Comparison of ENCODE assay signal across 23 cellular contexts in the genomic region with DNA sequence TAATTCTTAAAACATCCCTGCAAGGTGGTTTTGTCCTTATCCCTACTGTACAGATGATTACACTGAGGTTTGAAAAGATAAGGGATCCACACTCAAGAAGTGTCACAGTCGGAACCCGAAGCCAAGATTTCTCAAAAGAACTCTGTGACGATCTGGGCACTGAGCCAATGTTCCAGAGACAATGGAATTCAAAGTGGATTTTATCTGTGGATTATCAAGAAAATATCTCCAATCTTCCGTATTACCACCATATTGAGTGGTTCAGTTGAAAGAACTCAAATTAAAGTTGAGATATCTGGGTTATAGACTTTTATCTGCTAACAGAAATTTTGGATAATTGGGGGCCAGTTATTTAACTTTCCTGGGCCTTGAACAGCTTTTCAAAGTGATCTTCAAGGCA.
DNase-seq lines count a peak whose midpoint lies in the region; ATAC-seq, FAIRE-seq and TF ChIP-seq lines count a peak whose summit lies in the region.
"Had no signal": no experiment of that assay in that cellular context is flagged by ENCODE, and none has a peak within 500 bp of the region (broad histone marks: within the 10 kb centered on the region; RNA-seq: fewer than 3 reads in every experiment).

No MANE protein-coding gene starts in this region.

- H3K9ac ChIP-seq in astrocyte (ENCODE audit: low read length): no peak overlapping the region
- H3K9ac ChIP-seq: BLaER1 had no signal

- CTCF ChIA-PET in HEK293 (lab: Yijun Ruan, JAX): interaction anchor here (0.8 to 1.1 kb wide), 2 partner anchors 17 to 22 kb away, joined by 4 to 5 read pairs; no protein-coding TSS in a partner anchor

- peaks cover 3% of the 10 kb centered on the region; the same call in 1 of the 2 replicates for H3K4me1 ChIP-seq in HEK293 (ENCODE audit: control insufficient read depth, insufficient read depth, low read length)
- H3K4me1 ChIP-seq in astrocyte (ENCODE audit: insufficient read depth, low read length): no peaks in the 10 kb centered on the region

- H3K36me3 Mint-ChIP-seq in astrocyte (ENCODE audit: low read depth, unreplicated experiment) (no peaks in the 10 kb centered on the region), neural crest cell (ENCODE audit: low read depth) (no peaks in the 10 kb centered on the region)
- H3K36me3 Mint-ChIP-seq: CD8-positive, alpha-beta memory T cell had no signal

- no peak overlapping the region for H3K4me2 ChIP-seq in astrocyte (ENCODE audit: low read length)
- H3K4me2 ChIP-seq: BLaER1 had no signal

- H3K27ac ChIP-seq in HEK293 (ENCODE audit: extremely low read depth, low read depth, low read length): no peak overlapping the region
- no peak overlapping the region for H3K27ac ChIP-seq in astrocyte (ENCODE audit: low read depth, low read length)
- H3K27ac ChIP-seq: BLaER1, SK-N-MC had no signal

- TF ChIP-seq CTCF in HEK293 (tag by site-specific recombination; IDR thresholded peaks at IDR 0.05) (no peak), astrocyte (IDR thresholded peaks at IDR 0.05; ENCODE audit: insufficient read depth, low read depth, low read length) (no peak), neural crest cell (conservative IDR thresholded peaks at IDR 0.05) (no peak)

- no peaks in the 10 kb centered on the region for H3K36me3 ChIP-seq in HEK293 (ENCODE audit: control insufficient read depth in 2 of 2, insufficient read depth in 1 of 2, low read length in 2 of 2)
- no peaks in the 10 kb centered on the region for H3K36me3 ChIP-seq in astrocyte (ENCODE audit: insufficient read depth, low read length)
- H3K36me3 ChIP-seq in H7 (replicated peaks; ENCODE audit: control insufficient read depth, insufficient read depth, low read length): no peaks in the 10 kb centered on the region
- H3K36me3 ChIP-seq: BLaER1 had no signal

- H3K9me3 Mint-ChIP-seq in astrocyte (ENCODE audit: unreplicated experiment) (peaks cover 4% of the 10 kb centered on the region), neural crest cell (peaks cover 2% of the 10 kb centered on the region)
- peaks cover 0 to 15% of the 10 kb centered on the region in 2 donors for H3K9me3 Mint-ChIP-seq in stimulated activated naive CD8-positive, alpha-beta T cell treated with anti-CD3 and anti-CD28 coated beads, Interleukin-15, amount 100 ng/mL, for 72 hours
- H3K9me3 Mint-ChIP-seq: HFFc6 had no signal

- no peaks in the 10 kb centered on the region for H3K9me3 ChIP-seq in HEK293 (ENCODE audit: control insufficient read depth, insufficient read depth, low read depth, low read length)
- no peaks in the 10 kb centered on the region for H3K9me3 ChIP-seq in astrocyte (ENCODE audit: insufficient read depth, low read depth, low read length)

- POLR2A ChIA-PET in HEK293 (lab: Yijun Ruan, JAX): no interaction called here

- no peaks in the 10 kb centered on the region for H3K27me3 Mint-ChIP-seq in astrocyte (ENCODE audit: low read depth, unreplicated experiment)
- H3K27me3 Mint-ChIP-seq in neural crest cell (ENCODE audit: low read depth): no peaks in the 10 kb centered on the region
- H3K27me3 Mint-ChIP-seq in stimulated activated naive CD8-positive, alpha-beta T cell treated with anti-CD3 and anti-CD28 coated beads, Interleukin-15, amount 100 ng/mL, for 72 hours: peaks cover 23% of the 10 kb centered on the region

- no peaks in the 10 kb centered on the region for H4K20me1 ChIP-seq in astrocyte (ENCODE audit: insufficient read depth, low read length)
- H4K20me1 ChIP-seq: BLaER1 had no signal

- H3K4me3 ChIP-seq in HEK293 (ENCODE audit: low read depth, low read length) (no peak overlapping the region), astrocyte (ENCODE audit: insufficient read depth, low read depth, low read length) (no peak overlapping the region), H7 (ENCODE audit: insufficient read depth, low read depth, low read length) (no peak overlapping the region)
- H3K4me3 ChIP-seq: BLaER1, SK-N-MC had no signal

- H3K4me3 Mint-ChIP-seq in astrocyte (ENCODE audit: unreplicated experiment) (no peak overlapping the region), neural crest cell (no peak overlapping the region)
- H3K4me3 Mint-ChIP-seq in stimulated activated naive CD8-positive, alpha-beta T cell treated with anti-CD3 and anti-CD28 coated beads, Interleukin-15, amount 100 ng/mL, for 72 hours: no peak overlapping the region
- H3K4me3 Mint-ChIP-seq: CD8-positive, alpha-beta memory T cell; HFFc6 had no signal

- H3K27ac Mint-ChIP-seq in astrocyte (ENCODE audit: unreplicated experiment): no peak overlapping the region
- peak overlapping the region; percentile 39 for H3K27ac Mint-ChIP-seq in neural crest cell (ENCODE audit: unreplicated experiment)
- no peak overlapping the region for H3K27ac Mint-ChIP-seq in stimulated activated naive CD8-positive, alpha-beta T cell treated with anti-CD3 and anti-CD28 coated beads, Interleukin-15, amount 100 ng/mL, for 72 hours
- H3K27ac Mint-ChIP-seq: CD8-positive, alpha-beta memory T cell; HFFc6 had no signal

- DNase-seq in NCI-H2029 treated with DMSO at 0.1 percent for 48 hours (lab: John Stamatoyannopoulos, UW) (peak; percentile 20), NCI-H2029 (lab: John Stamatoyannopoulos, UW) (no peak), astrocyte (ENCODE audit: low read depth) (no peak), neural crest cell (ENCODE audit: low read depth, low spot score) (no peak), H7 (no peak)
- no peak for DNase-seq in stimulated activated naive CD8-positive, alpha-beta T cell treated with anti-CD3 and anti-CD28 coated beads, Interleukin-15, amount 100 ng/mL, for 72 hours
- DNase-seq: CD8-positive, alpha-beta memory T cell; DND-41; HFFc6; KG1; NCI-H1092; NCI-H1694 treated with DMSO at 0.1 percent for 48 hours; NCI-H2171 treated with DMSO at 0.1 percent for 48 hours; NCI-H510A had no signal

- H2AFZ ChIP-seq in astrocyte (ENCODE audit: low read depth, low read length): no peak overlapping the region

- peaks cover 3% of the 10 kb centered on the region for H3K4me1 Mint-ChIP-seq in astrocyte (ENCODE audit: low read depth, unreplicated experiment)
- H3K4me1 Mint-ChIP-seq in neural crest cell: peaks cover 24% of the 10 kb centered on the region
- H3K4me1 Mint-ChIP-seq in stimulated activated naive CD8-positive, alpha-beta T cell treated with anti-CD3 and anti-CD28 coated beads, Interleukin-15, amount 100 ng/mL, for 72 hours: no peaks in the 10 kb centered on the region
- H3K4me1 Mint-ChIP-seq: CD8-positive, alpha-beta memory T cell had no signal

- H3K27me3 ChIP-seq in astrocyte (ENCODE audit: insufficient read depth, low read length): peaks cover 8% of the 10 kb centered on the region
- H3K27me3 ChIP-seq in H7 (ENCODE audit: control insufficient read depth, insufficient read depth, low read length): no peaks in the 10 kb centered on the region
- H3K27me3 ChIP-seq: BLaER1 had no signal

- peak; percentile 54 for FAIRE-seq in astrocyte (lab: Jason Lieb, UNC)
- FAIRE-seq: D721Med, G401.6, H1 had no signal

- H3K79me2 ChIP-seq in astrocyte (ENCODE audit: insufficient read depth, low read length): no peaks in the 10 kb centered on the region

- no peak for ATAC-seq in stimulated activated naive CD8-positive, alpha-beta T cell treated with anti-CD3 and anti-CD28 coated beads, Interleukin-15, amount 100 ng/mL, for 72 hours
- no peak for ATAC-seq in GM21723 (IDR thresholded peaks at IDR 0.05; ENCODE audit: unreplicated experiment)
- ATAC-seq: Panc1, Right ventricle myocardium inferior had no signal

TF ChIP-seq in HEK293, 187 proteins besides CTCF, POLR2A, EP300 and RAD21:
- TF ChIP-seq, protein P1, sequence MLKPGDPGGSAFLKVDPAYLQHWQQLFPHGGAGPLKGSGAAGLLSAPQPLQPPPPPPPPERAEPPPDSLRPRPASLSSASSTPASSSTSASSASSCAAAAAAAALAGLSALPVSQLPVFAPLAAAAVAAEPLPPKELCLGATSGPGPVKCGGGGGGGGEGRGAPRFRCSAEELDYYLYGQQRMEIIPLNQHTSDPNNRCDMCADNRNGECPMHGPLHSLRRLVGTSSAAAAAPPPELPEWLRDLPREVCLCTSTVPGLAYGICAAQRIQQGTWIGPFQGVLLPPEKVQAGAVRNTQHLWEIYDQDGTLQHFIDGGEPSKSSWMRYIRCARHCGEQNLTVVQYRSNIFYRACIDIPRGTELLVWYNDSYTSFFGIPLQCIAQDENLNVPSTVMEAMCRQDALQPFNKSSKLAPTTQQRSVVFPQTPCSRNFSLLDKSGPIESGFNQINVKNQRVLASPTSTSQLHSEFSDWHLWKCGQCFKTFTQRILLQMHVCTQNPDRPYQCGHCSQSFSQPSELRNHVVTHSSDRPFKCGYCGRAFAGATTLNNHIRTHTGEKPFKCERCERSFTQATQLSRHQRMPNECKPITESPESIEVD (tag by site-specific recombination; IDR thresholded peaks at IDR 0.05): peak; percentile 56
- TF ChIP-seq KLF9 (tag by site-specific recombination; IDR thresholded peaks at IDR 0.05; ENCODE audit: low read depth): no peak
